Comparison of ENCODE assay signal across 11 cellular contexts in genomic region chr1:2587860-2588571, GRCh38. TPM values are rescaled to one million over a fixed set of nuclear protein-coding genes. Genes with fewer than 3 reads are reported as not detected.
DNase-seq lines count a peak whose midpoint lies in the region; ATAC-seq lines count a peak whose summit lies in the region.
"Had no signal": no experiment of that assay in that cellular context is flagged by ENCODE, and none has a peak within 500 bp of the region (broad histone marks: within the 10 kb centered on the region; RNA-seq: fewer than 3 reads in every experiment).

No MANE protein-coding gene starts in this region.

- ATAC-seq in stimulated activated naive B cell treated with anti-CD40 and anti-IgM and Interleukin-4, amounts not matched to agents 10 μg/mL and 1 μg/mL and 100 μg/mL, for 72 hours (replicated peaks): no peak

- peak overlapping the region; percentile 74 for H3K4me3 Mint-ChIP-seq in T-helper 2 cell treated with Interferon-gamma antibody and Interleukin-4, amounts not matched to agents 5 μg/mL and 100 μg/mL, for 36 hours
- H3K4me3 Mint-ChIP-seq in activated T-helper 2 cell treated with anti-CD3 and anti-CD28 coated beads, Interferon-gamma antibody, Interleukin-2, Interleukin-4, amounts not matched to agents 10 μg/mL and 5 μg/mL and 100 μg/mL, durations not matched to agents 14 hours and 24 hours and 36 hours (ENCODE audit: low read depth): peak overlapping the region; percentile 66
- H3K4me3 Mint-ChIP-seq in immature natural killer cell: peak overlapping the region in 4 of 5 donors; percentile 38 to 61 (median 52)
- H3K4me3 Mint-ChIP-seq in stimulated activated naive B cell treated with anti-CD40 and anti-IgM and Interleukin-4, amounts not matched to agents 10 μg/mL and 1 μg/mL and 100 μg/mL, for 72 hours: peak overlapping the region; percentile 55 to 92

- H3K9me3 Mint-ChIP-seq in T-helper 2 cell treated with Interferon-gamma antibody and Interleukin-4, amounts not matched to agents 5 μg/mL and 100 μg/mL, for 36 hours: no peaks in the 10 kb centered on the region
- no peaks in the 10 kb centered on the region for H3K9me3 Mint-ChIP-seq in activated T-helper 2 cell treated with anti-CD3 and anti-CD28 coated beads, Interferon-gamma antibody, Interleukin-2, Interleukin-4, amounts not matched to agents 10 μg/mL and 5 μg/mL and 100 μg/mL, durations not matched to agents 14 hours and 24 hours and 36 hours
- no peaks in the 10 kb centered on the region for H3K9me3 Mint-ChIP-seq in immature natural killer cell
- H3K9me3 Mint-ChIP-seq in stimulated activated naive B cell treated with anti-CD40 and anti-IgM and Interleukin-4, amounts not matched to agents 10 μg/mL and 1 μg/mL and 100 μg/mL, for 72 hours: no peaks in the 10 kb centered on the region

- H3K27ac Mint-ChIP-seq in T-helper 2 cell treated with Interferon-gamma antibody and Interleukin-4, amounts not matched to agents 5 μg/mL and 100 μg/mL, for 36 hours: no peak overlapping the region
- no peak overlapping the region for H3K27ac Mint-ChIP-seq in activated T-helper 2 cell treated with anti-CD3 and anti-CD28 coated beads, Interferon-gamma antibody, Interleukin-2, Interleukin-4, amounts not matched to agents 10 μg/mL and 5 μg/mL and 100 μg/mL, durations not matched to agents 14 hours and 24 hours and 36 hours
- H3K27ac Mint-ChIP-seq in immature natural killer cell: no peak overlapping the region
- H3K27ac Mint-ChIP-seq in stimulated activated naive B cell treated with anti-CD40 and anti-IgM and Interleukin-4, amounts not matched to agents 10 μg/mL and 1 μg/mL and 100 μg/mL, for 72 hours: no peak overlapping the region

- peaks cover 6% of the 10 kb centered on the region for H3K36me3 Mint-ChIP-seq in T-helper 2 cell treated with Interferon-gamma antibody and Interleukin-4, amounts not matched to agents 5 μg/mL and 100 μg/mL, for 36 hours (ENCODE audit: low read depth)
- H3K36me3 Mint-ChIP-seq in activated T-helper 2 cell treated with anti-CD3 and anti-CD28 coated beads, Interferon-gamma antibody, Interleukin-2, Interleukin-4, amounts not matched to agents 10 μg/mL and 5 μg/mL and 100 μg/mL, durations not matched to agents 14 hours and 24 hours and 36 hours (ENCODE audit: low read depth): peaks cover 15% of the 10 kb centered on the region
- H3K36me3 Mint-ChIP-seq in immature natural killer cell: no peaks in the 10 kb centered on the region
- peaks cover 5 to 14% of the 10 kb centered on the region in 2 donors for H3K36me3 Mint-ChIP-seq in stimulated activated naive B cell treated with anti-CD40 and anti-IgM and Interleukin-4, amounts not matched to agents 10 μg/mL and 1 μg/mL and 100 μg/mL, for 72 hours

- no peaks in the 10 kb centered on the region for H3K27me3 Mint-ChIP-seq in T-helper 2 cell treated with Interferon-gamma antibody and Interleukin-4, amounts not matched to agents 5 μg/mL and 100 μg/mL, for 36 hours (ENCODE audit: low read depth)
- H3K27me3 Mint-ChIP-seq in activated T-helper 2 cell treated with anti-CD3 and anti-CD28 coated beads, Interferon-gamma antibody, Interleukin-2, Interleukin-4, amounts not matched to agents 10 μg/mL and 5 μg/mL and 100 μg/mL, durations not matched to agents 14 hours and 24 hours and 36 hours (ENCODE audit: low read depth): no peaks in the 10 kb centered on the region
- H3K27me3 Mint-ChIP-seq in immature natural killer cell (ENCODE audit: low read depth in 3 of 3): peaks cover 2 to 5% (median 3%) of the 10 kb centered on the region in 3 donors
- peaks cover 0 to 5% of the 10 kb centered on the region in 2 donors for H3K27me3 Mint-ChIP-seq in stimulated activated naive B cell treated with anti-CD40 and anti-IgM and Interleukin-4, amounts not matched to agents 10 μg/mL and 1 μg/mL and 100 μg/mL, for 72 hours

- intact Hi-C loops in activated T-helper 2 cell treated with anti-CD3 and anti-CD28 coated beads, Interferon-gamma antibody, Interleukin-2, Interleukin-4, amounts not matched to agents 10 μg/mL and 5 μg/mL and 100 μg/mL, durations not matched to agents 14 hours and 24 hours and 36 hours (cut with micrococcal nuclease): no loop called here

- no peak for DNase-seq in T-helper 2 cell treated with Interferon-gamma antibody and Interleukin-4, amounts not matched to agents 5 μg/mL and 100 μg/mL, for 36 hours (ENCODE audit: low spot score)
- DNase-seq in T-helper 2 cell (no peak), immature natural killer cell (no peak), NCI-H1694 (lab: John Stamatoyannopoulos, UW) (no peak), SIG-M5 (lab: John Stamatoyannopoulos, UW) (no peak), retina (no peak)
- DNase-seq in activated T-helper 2 cell treated with anti-CD3 and anti-CD28 coated beads, Interferon-gamma antibody, Interleukin-2, Interleukin-4, amounts not matched to agents 10 μg/mL and 5 μg/mL and 100 μg/mL, durations not matched to agents 14 hours and 24 hours and 36 hours (ENCODE audit: low spot score): no peak
- DNase-seq in stimulated activated naive B cell treated with anti-CD40 and anti-IgM and Interleukin-4, amounts not matched to agents 10 μg/mL and 1 μg/mL and 100 μg/mL, for 72 hours: no peak
- DNase-seq: NCI-H187 had no signal

- H3K4me1 Mint-ChIP-seq in T-helper 2 cell treated with Interferon-gamma antibody and Interleukin-4, amounts not matched to agents 5 μg/mL and 100 μg/mL, for 36 hours (ENCODE audit: low read depth): peaks cover 15% of the 10 kb centered on the region
- H3K4me1 Mint-ChIP-seq in activated T-helper 2 cell treated with anti-CD3 and anti-CD28 coated beads, Interferon-gamma antibody, Interleukin-2, Interleukin-4, amounts not matched to agents 10 μg/mL and 5 μg/mL and 100 μg/mL, durations not matched to agents 14 hours and 24 hours and 36 hours (ENCODE audit: low read depth): peaks cover 25% of the 10 kb centered on the region
- peaks cover 15 to 18% of the 10 kb centered on the region in 2 donors for H3K4me1 Mint-ChIP-seq in immature natural killer cell
- H3K4me1 Mint-ChIP-seq in stimulated activated naive B cell treated with anti-CD40 and anti-IgM and Interleukin-4, amounts not matched to agents 10 μg/mL and 1 μg/mL and 100 μg/mL, for 72 hours: peaks cover 22 to 42% of the 10 kb centered on the region in 2 donors

RNA-seq across cellular contexts. Expression of gene PRXL2B, which starts 1.4 kb away (rescaled TPM):
- 26.5 and 28.4 TPM in 2 replicates for total RNA-seq in activated T-helper 2 cell treated with anti-CD3 and anti-CD28 coated beads, Interferon-gamma antibody, Interleukin-2, Interleukin-4, amounts not matched to agents 10 μg/mL and 5 μg/mL and 100 μg/mL, durations not matched to agents 14 hours and 24 hours and 36 hours
- 10 to 100 TPM; 10.0 to 17.1 (median 13.6) TPM for polyA plus RNA-seq in immature natural killer cell

RNA-seq across cellular contexts. Expression of gene TNFRSF14, which starts 31.8 kb away (rescaled TPM):
- total RNA-seq in activated T-helper 2 cell treated with anti-CD3 and anti-CD28 coated beads, Interferon-gamma antibody, Interleukin-2, Interleukin-4, amounts not matched to agents 10 μg/mL and 5 μg/mL and 100 μg/mL, durations not matched to agents 14 hours and 24 hours and 36 hours: 191 and 199 TPM in 2 replicates
- 10 to 100 TPM; 62.5 to 75.1 (median 63.8) TPM for polyA plus RNA-seq in immature natural killer cell

RNA-seq across cellular contexts. Expression of gene MMEL1, which starts 44.8 kb away (rescaled TPM):
- 0.73 and 1.2 TPM in 2 replicates for total RNA-seq in activated T-helper 2 cell treated with anti-CD3 and anti-CD28 coated beads, Interferon-gamma antibody, Interleukin-2, Interleukin-4, amounts not matched to agents 10 μg/mL and 5 μg/mL and 100 μg/mL, durations not matched to agents 14 hours and 24 hours and 36 hours
- polyA plus RNA-seq in immature natural killer cell: 1 to 10 TPM in 2 of 3 donors, under 1 TPM in 1; 0.93 to 5.1 (median 2.3) TPM
- total RNA-seq: A172 had no signal

RNA-seq across cellular contexts. Expression of gene HES5, which starts 58.0 kb away (rescaled TPM):
- not detected in 2 replicates for total RNA-seq in activated T-helper 2 cell treated with anti-CD3 and anti-CD28 coated beads, Interferon-gamma antibody, Interleukin-2, Interleukin-4, amounts not matched to agents 10 μg/mL and 5 μg/mL and 100 μg/mL, durations not matched to agents 14 hours and 24 hours and 36 hours
- polyA plus RNA-seq in immature natural killer cell: not detected
- total RNA-seq: A172 had no signal
- polyA plus RNA-seq: liver had no signal
